1 cellular context compared by ENCODE assay signal in the genomic region with DNA sequence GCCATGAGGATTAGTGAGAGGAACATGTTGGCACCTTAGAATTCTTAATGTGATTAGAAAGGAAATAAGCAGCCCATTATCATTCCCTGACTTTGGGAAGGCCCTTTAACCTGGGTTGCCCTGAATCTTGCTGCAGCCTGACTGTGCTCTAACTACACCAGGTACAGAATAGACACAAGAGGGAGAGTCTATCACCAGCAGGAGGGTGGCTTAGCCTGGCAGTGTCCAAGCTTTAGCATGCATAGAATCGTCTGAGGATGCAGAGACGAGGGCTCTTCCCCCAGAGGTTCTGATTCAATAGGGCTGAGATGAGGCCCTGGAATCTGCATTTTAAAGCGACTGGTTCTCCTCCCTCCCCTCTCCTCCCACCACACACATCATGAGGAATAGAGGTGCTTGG.
TF ChIP-seq lines count a peak whose summit lies in the region.

No MANE protein-coding gene starts in this region.

TF ChIP-seq in K562, 482 proteins besides CTCF, POLR2A, EP300 and RAD21 (continued from another document):
- no peak for TF ChIP-seq YY1 (IDR thresholded peaks at IDR 0.05; ENCODE audit: borderline replicate concordance in 1 of 3, control insufficient read depth in 1 of 3, extremely low read depth in 1 of 3, insufficient read depth in 3 of 3, insufficient read length in 1 of 3, insufficient replicate concordance in 2 of 3, low read depth in 1 of 3, low read length in 2 of 3)
